Comparison of ENCODE assay signal across 10 cellular contexts in the genomic region with DNA sequence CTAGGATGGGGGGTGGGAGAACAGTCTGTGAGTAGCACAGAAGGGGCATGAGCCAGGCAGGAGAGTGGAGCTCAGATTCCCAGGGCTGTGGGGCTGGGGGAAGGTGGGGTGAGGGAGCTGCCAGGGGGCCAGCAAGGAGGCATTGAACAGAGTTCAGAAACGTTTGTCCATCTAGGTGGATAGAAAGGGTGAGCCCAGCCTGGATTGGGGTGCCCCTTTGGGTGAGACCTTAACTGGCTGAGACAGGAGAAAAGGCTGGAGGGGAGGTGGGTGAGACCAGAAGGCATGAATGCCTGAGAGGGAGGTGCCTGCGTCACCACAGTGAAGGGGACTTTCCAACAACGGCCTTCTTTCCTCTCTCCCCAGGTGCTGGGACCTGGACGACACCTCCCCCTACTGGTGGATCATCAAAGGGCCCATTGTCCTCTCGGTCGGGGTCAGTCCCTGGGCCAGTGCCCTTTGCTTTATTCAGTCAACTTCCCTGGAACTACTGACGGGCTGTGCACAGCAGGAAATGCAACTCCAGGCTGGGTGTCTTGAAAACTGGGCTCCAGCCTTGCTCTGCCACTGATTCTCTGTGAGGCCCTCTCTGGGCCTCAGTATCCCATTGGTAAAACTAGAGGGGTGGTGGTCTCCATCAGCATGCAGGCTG. TPM values are rescaled to one million over a fixed set of nuclear protein-coding genes. Genes with fewer than 3 reads are reported as not detected.
DNase-seq lines count a peak whose midpoint lies in the region; ATAC-seq and TF ChIP-seq lines count a peak whose summit lies in the region.
"Had no signal": no experiment of that assay in that cellular context is flagged by ENCODE, and none has a peak within 500 bp of the region (broad histone marks: within the 10 kb centered on the region; RNA-seq: fewer than 3 reads in every experiment).

No MANE protein-coding gene starts in this region.

- no peak overlapping the region for H3K4me3 Mint-ChIP-seq in activated T-helper 17 cell treated with anti-CD3 and anti-CD28 coated beads, Interleukin-2, amount 50 U/mL, for 72 hours

- H3K27me3 Mint-ChIP-seq in activated T-helper 17 cell treated with anti-CD3 and anti-CD28 coated beads, Interleukin-2, amount 50 U/mL, for 72 hours, result peaks cover 48% of the 10 kb centered on the region

- DNase-seq in NCI-H2107 (lab: John Stamatoyannopoulos, UW) (peak; percentile 12), right atrium auricular region (ENCODE audit: low spot score) (no peak), HCEC 1CT (no peak)
- DNase-seq in stimulated activated CD4-positive, alpha-beta T cell treated with anti-CD3 and anti-CD28 coated beads, Interleukin-2, amount 100 ng/mL, for 24 hours, result peak; percentile 29 to 54

- no peaks in the 10 kb centered on the region; a peak in 2 of 22 replicates for H4K20me1 ChIP-seq in BLaER1 treated with 17β-estradiol and CSF1 and Interleukin-3, amounts not matched to agents 10 nM and 100 nM

- ATAC-seq in GM18517 (IDR thresholded peaks at IDR 0.05; ENCODE audit: unreplicated experiment) (peak; percentile 93), HG02852 (IDR thresholded peaks at IDR 0.05; ENCODE audit: unreplicated experiment) (peak; percentile 94)
- ATAC-seq in activated T-helper 17 cell treated with anti-CD3 and anti-CD28 coated beads, Interleukin-2, amount 50 U/mL, for 72 hours (replicated peaks), result peak; percentile 85

- no peak overlapping the region for H3K4me3 ChIP-seq in BLaER1 treated with 17β-estradiol and CSF1 and Interleukin-3, amounts not matched to agents 10 nM and 100 nM
- no peak overlapping the region for H3K4me3 ChIP-seq in right atrium auricular region
- H3K4me3 ChIP-seq: ovary had no signal

- no peaks in the 10 kb centered on the region for H3K36me3 ChIP-seq in BLaER1 treated with 17β-estradiol and CSF1 and Interleukin-3, amounts not matched to agents 10 nM and 100 nM
- no peaks in the 10 kb centered on the region for H3K36me3 ChIP-seq in right atrium auricular region
- H3K36me3 ChIP-seq: ovary had no signal

- peak overlapping the region; percentile 37 for H3K27ac Mint-ChIP-seq in activated T-helper 17 cell treated with anti-CD3 and anti-CD28 coated beads, Interleukin-2, amount 50 U/mL, for 72 hours

- H3K36me3 Mint-ChIP-seq in activated T-helper 17 cell treated with anti-CD3 and anti-CD28 coated beads, Interleukin-2, amount 50 U/mL, for 72 hours (ENCODE audit: low read depth), result no peaks in the 10 kb centered on the region

- no peaks in the 10 kb centered on the region for H3K9me3 Mint-ChIP-seq in activated T-helper 17 cell treated with anti-CD3 and anti-CD28 coated beads, Interleukin-2, amount 50 U/mL, for 72 hours

- no peak overlapping the region; a peak in 1 of 22 replicates for H3K27ac ChIP-seq in BLaER1 treated with 17β-estradiol and CSF1 and Interleukin-3, amounts not matched to agents 10 nM and 100 nM
- H3K27ac ChIP-seq in right atrium auricular region, result no peak overlapping the region
- H3K27ac ChIP-seq: ovary had no signal

- peak overlapping the region in 6 of 11 experiments; percentile 7 to 54 (median 23); a peak in 9 of 22 replicates for H3K4me2 ChIP-seq in BLaER1 treated with 17β-estradiol and CSF1 and Interleukin-3, amounts not matched to agents 10 nM and 100 nM

- peaks cover 0 to 34% (median 27%) of the 10 kb centered on the region in 10 experiments; a peak in 16 of 20 replicates for H3K4me1 ChIP-seq in BLaER1 treated with 17β-estradiol and CSF1 and Interleukin-3, amounts not matched to agents 10 nM and 100 nM
- H3K4me1 ChIP-seq in right atrium auricular region, result peaks cover 0 to 9% of the 10 kb centered on the region in 2 donors

- no peak overlapping the region for H3K9ac ChIP-seq in BLaER1 treated with 17β-estradiol and CSF1 and Interleukin-3, amounts not matched to agents 10 nM and 100 nM

- no peaks in the 10 kb centered on the region for H3K4me1 Mint-ChIP-seq in activated T-helper 17 cell treated with anti-CD3 and anti-CD28 coated beads, Interleukin-2, amount 50 U/mL, for 72 hours

- H3K9me3 ChIP-seq in BLaER1 treated with 17β-estradiol and CSF1 and Interleukin-3, amounts not matched to agents 10 nM and 100 nM (replicated peaks in 1 of 11), result no peaks in the 10 kb centered on the region
- H3K9me3 ChIP-seq in right atrium auricular region, result no peaks in the 10 kb centered on the region
- H3K9me3 ChIP-seq: ovary had no signal

- TF ChIP-seq CTCF in right atrium auricular region (IDR thresholded peaks at IDR 0.05), result peak; percentile 63 to 84

- H3K27me3 ChIP-seq in BLaER1 treated with 17β-estradiol and CSF1 and Interleukin-3, amounts not matched to agents 10 nM and 100 nM, result no peaks in the 10 kb centered on the region
- H3K27me3 ChIP-seq in right atrium auricular region, result no peaks in the 10 kb centered on the region
- H3K27me3 ChIP-seq: ovary had no signal

RNA-seq across cellular contexts. Expression of a gene that starts 11.0 kb away (rescaled TPM):
- total RNA-seq in activated T-helper 17 cell treated with anti-CD3 and anti-CD28 coated beads, Interleukin-2, amount 50 U/mL, for 72 hours, result not detected
- not detected for total RNA-seq in right atrium auricular region
- total RNA-seq: ovary; T-helper 1 cell treated with Interleukin-12 subunit alpha and Interleukin-12 subunit beta and Interleukin-4 antibody, amounts not matched to agents 30 ng/mL and 1 ng/mL, for 36 hours had no signal

Comparison
In these comparisons a context has a peak if more than half of its experiments do, and no peak if none do; other contexts are left out.
1. DNase-seq: peak in NCI-H2107 (single experiment) and stimulated activated CD4-positive, alpha-beta T cell treated with anti-CD3 and anti-CD28 coated beads, Interleukin-2, amount 100 ng/mL, for 24 hours (2 of 2); none in right atrium auricular region (single experiment) and HCEC 1CT (single experiment).
2. Peak in every context shown above with its lines, with median percentiles within 50 percentile points of each other: ATAC-seq.